Comparison of ENCODE assay signal across 36 cellular contexts in the genomic region with DNA sequence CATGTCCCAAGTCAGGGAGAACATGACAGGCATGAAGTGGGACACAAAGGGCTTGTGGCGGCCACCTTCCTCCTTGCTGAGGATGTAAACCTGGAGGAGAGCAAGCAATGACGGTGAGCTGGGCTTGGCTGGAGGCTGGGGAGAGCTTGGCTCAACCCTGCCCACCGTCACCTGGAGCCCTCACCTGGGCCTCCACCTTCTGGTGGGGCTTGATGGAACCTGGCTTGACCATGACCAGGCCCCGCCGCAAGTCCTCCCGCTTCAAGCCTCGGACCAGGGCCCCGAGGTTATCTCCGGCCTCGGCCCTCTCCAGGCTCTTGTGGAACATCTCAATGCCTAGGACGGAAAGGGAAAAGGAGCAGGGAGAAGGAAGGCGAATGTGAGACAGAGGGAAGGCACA. TPM values are rescaled to one million over a fixed set of nuclear protein-coding genes. Genes with fewer than 3 reads are reported as not detected.
DNase-seq lines count a peak whose midpoint lies in the region; ATAC-seq and TF ChIP-seq lines count a peak whose summit lies in the region.
"Had no signal": no experiment of that assay in that cellular context is flagged by ENCODE, and none has a peak within 500 bp of the region (broad histone marks: within the 10 kb centered on the region; RNA-seq: fewer than 3 reads in every experiment).

No MANE protein-coding gene starts in this region.

- peaks cover 9% of the 10 kb centered on the region; the same call in 1 of the 2 replicates for H3K4me1 ChIP-seq in GM23338 (ENCODE audit: insufficient read depth)

- H3K4me2 ChIP-seq in GM23338: no peak overlapping the region

- DNase-seq in activated naive CD4-positive, alpha-beta T cell treated with anti-CD3 and anti-CD28 coated beads, Interleukin-2, amount 10 ng/mL, durations not matched to agents 7 days and 5 days: no peak
- DNase-seq in activated naive CD4-positive, alpha-beta T cell treated with anti-CD3 and anti-CD28 coated beads, Interleukin-2, amount 50 U/mL, for 16 hours: no peak
- DNase-seq in GM23338 (ENCODE audit: low spot score) (no peak), head of caudate nucleus (no peak), 8988T (no peak), NCI-H187 treated with DMSO at 0.1 percent for 48 hours (lab: John Stamatoyannopoulos, UW) (no peak)
- DNase-seq in central memory CD8-positive, alpha-beta T cell (ENCODE audit: low spot score in 2 of 2): no peak
- DNase-seq in stimulated activated effector memory CD8-positive, alpha-beta T cell treated with anti-CD3 and anti-CD28 coated beads, Interleukin-12 subunit alpha, Interleukin-12 subunit beta, amount 100 ng/mL, for 72 hours (ENCODE audit: low spot score in 2 of 2): no peak
- DNase-seq: activated CD4-positive, alpha-beta T cell treated with anti-CD3 and anti-CD28 coated beads for 48 hours; activated CD8-positive, alpha-beta memory T cell treated with anti-CD3 and anti-CD28 coated beads, Interleukin-2, amount 10 ng/mL, durations not matched to agents 7 days and 5 days; activated naive CD8-positive, alpha-beta T cell treated with anti-CD3 and anti-CD28 coated beads, Interleukin-2, amount 10 ng/mL, durations not matched to agents 7 days and 5 days; AML-193; CD8-positive, alpha-beta T cell; DMS 273 treated with DMSO at 0.1 percent for 48 hours; effector CD8-positive, alpha-beta T cell; EL; immature natural killer cell; NCI-H1092; NCI-H1694 treated with DMSO at 0.1 percent for 48 hours; NCI-H2171 treated with DMSO at 0.1 percent for 48 hours; NCI-H510A; nucleus accumbens; SJCRH30; stimulated activated CD4-positive, alpha-beta T cell treated with anti-CD3 and anti-CD28 coated beads, Interleukin-4, amount 100 ng/mL, for 24 hours; SW 1271; T1000; upper lobe of left lung had no signal

- ATAC-seq in GM23338: no peak
- no peak for ATAC-seq in central memory CD8-positive, alpha-beta T cell (replicated peaks; ENCODE audit: extremely low read depth, poor library complexity, severe bottlenecking)
- ATAC-seq in stimulated activated effector memory CD8-positive, alpha-beta T cell treated with anti-CD3 and anti-CD28 coated beads, Interleukin-12 subunit alpha, Interleukin-12 subunit beta, amount 100 ng/mL, for 72 hours: no peak
- ATAC-seq: activated CD8-positive, alpha-beta memory T cell treated with anti-CD3 and anti-CD28 coated beads, Interleukin-2, amount 10 ng/mL, durations not matched to agents 7 days and 5 days; CD8-positive, alpha-beta T cell; sciatic nerve had no signal

- CTCF ChIA-PET in activated naive CD4-positive, alpha-beta T cell treated with anti-CD3 and anti-CD28 coated beads, Interleukin-2, amount 10 ng/mL, durations not matched to agents 7 days and 5 days (lab: Charles Lee): no interaction called here

- peaks cover 15% of the 10 kb centered on the region for H3K79me2 ChIP-seq in GM23338 (replicated peaks; ENCODE audit: insufficient read depth)

- no peak overlapping the region for H3K4me3 ChIP-seq in GM23338
- H3K4me3 ChIP-seq: ascending aorta, cardiac muscle cell, coronary artery, SJCRH30, suprapubic skin, upper lobe of left lung had no signal

- peak overlapping the region; percentile 90 for H3K4me3 Mint-ChIP-seq in activated naive CD4-positive, alpha-beta T cell treated with anti-CD3 and anti-CD28 coated beads, Interleukin-2, amount 10 ng/mL, durations not matched to agents 7 days and 5 days
- H3K4me3 Mint-ChIP-seq in GM23338: 0 out of 3 replicates have a peak overlapping the region, but pooled peaks have one; percentile 98
- H3K4me3 Mint-ChIP-seq in central memory CD8-positive, alpha-beta T cell: peak overlapping the region; percentile 23
- peak overlapping the region; percentile 98 for H3K4me3 Mint-ChIP-seq in stimulated activated effector memory CD8-positive, alpha-beta T cell treated with anti-CD3 and anti-CD28 coated beads, Interleukin-12 subunit alpha, Interleukin-12 subunit beta, amount 100 ng/mL, for 72 hours

- TF ChIP-seq CTCF in GM23338 (conservative IDR thresholded peaks at IDR 0.05; ENCODE audit: low read depth in 2 of 2): no peak

- H3K9me3 Mint-ChIP-seq in activated naive CD4-positive, alpha-beta T cell treated with anti-CD3 and anti-CD28 coated beads, Interleukin-2, amount 10 ng/mL, durations not matched to agents 7 days and 5 days: no peaks in the 10 kb centered on the region
- H3K9me3 Mint-ChIP-seq in GM23338: no peaks in the 10 kb centered on the region
- no peaks in the 10 kb centered on the region for H3K9me3 Mint-ChIP-seq in central memory CD8-positive, alpha-beta T cell
- no peaks in the 10 kb centered on the region for H3K9me3 Mint-ChIP-seq in stimulated activated effector memory CD8-positive, alpha-beta T cell treated with anti-CD3 and anti-CD28 coated beads, Interleukin-12 subunit alpha, Interleukin-12 subunit beta, amount 100 ng/mL, for 72 hours
- H3K9me3 Mint-ChIP-seq: activated naive CD8-positive, alpha-beta T cell treated with anti-CD3 and anti-CD28 coated beads, Interleukin-2, amount 10 ng/mL, durations not matched to agents 7 days and 5 days; CD8-positive, alpha-beta T cell; IgD-negative memory B cell; immature natural killer cell had no signal

- peaks cover 42% of the 10 kb centered on the region for H3K36me3 Mint-ChIP-seq in activated naive CD4-positive, alpha-beta T cell treated with anti-CD3 and anti-CD28 coated beads, Interleukin-2, amount 10 ng/mL, durations not matched to agents 7 days and 5 days
- peaks cover 59% of the 10 kb centered on the region for H3K36me3 Mint-ChIP-seq in GM23338 (ENCODE audit: low read depth)
- H3K36me3 Mint-ChIP-seq in central memory CD8-positive, alpha-beta T cell (ENCODE audit: insufficient read depth): peaks cover 29% of the 10 kb centered on the region
- H3K36me3 Mint-ChIP-seq in stimulated activated effector memory CD8-positive, alpha-beta T cell treated with anti-CD3 and anti-CD28 coated beads, Interleukin-12 subunit alpha, Interleukin-12 subunit beta, amount 100 ng/mL, for 72 hours: peaks cover 80% of the 10 kb centered on the region

- no peak overlapping the region for H3K27ac ChIP-seq in GM23338 (ENCODE audit: low read depth)
- H3K27ac ChIP-seq: ascending aorta, cardiac muscle cell, coronary artery, epithelial cell of prostate, SJCRH30, suprapubic skin, upper lobe of left lung, VCaP had no signal

- H4K20me1 ChIP-seq in GM23338 (replicated peaks; ENCODE audit: insufficient read depth): peaks cover 7% of the 10 kb centered on the region

- peaks cover 23% of the 10 kb centered on the region for H3K36me3 ChIP-seq in GM23338 (ENCODE audit: insufficient read depth)

- H3K27me3 Mint-ChIP-seq in activated naive CD4-positive, alpha-beta T cell treated with anti-CD3 and anti-CD28 coated beads, Interleukin-2, amount 10 ng/mL, durations not matched to agents 7 days and 5 days: no peaks in the 10 kb centered on the region
- peaks cover 15% of the 10 kb centered on the region for H3K27me3 Mint-ChIP-seq in GM23338 (ENCODE audit: insufficient read depth, low read depth, poor library complexity)
- no peaks in the 10 kb centered on the region for H3K27me3 Mint-ChIP-seq in central memory CD8-positive, alpha-beta T cell
- H3K27me3 Mint-ChIP-seq: activated CD8-positive, alpha-beta memory T cell treated with anti-CD3 and anti-CD28 coated beads, Interleukin-2, amount 10 ng/mL, durations not matched to agents 7 days and 5 days; activated naive CD8-positive, alpha-beta T cell treated with anti-CD3 and anti-CD28 coated beads, Interleukin-2, amount 10 ng/mL, durations not matched to agents 7 days and 5 days; IgD-negative memory B cell; progenitor cell of endocrine pancreas had no signal

- H3K9me2 ChIP-seq in GM23338 (ENCODE audit: insufficient read depth): no peaks in the 10 kb centered on the region

- peaks cover 30% of the 10 kb centered on the region for H3K4me1 Mint-ChIP-seq in activated naive CD4-positive, alpha-beta T cell treated with anti-CD3 and anti-CD28 coated beads, Interleukin-2, amount 10 ng/mL, durations not matched to agents 7 days and 5 days
- H3K4me1 Mint-ChIP-seq in GM23338: peaks cover 10% of the 10 kb centered on the region; the same call in 2 of the 3 replicates
- H3K4me1 Mint-ChIP-seq in central memory CD8-positive, alpha-beta T cell: peaks cover 33% of the 10 kb centered on the region
- peaks cover 34% of the 10 kb centered on the region for H3K4me1 Mint-ChIP-seq in stimulated activated effector memory CD8-positive, alpha-beta T cell treated with anti-CD3 and anti-CD28 coated beads, Interleukin-12 subunit alpha, Interleukin-12 subunit beta, amount 100 ng/mL, for 72 hours

- peaks cover 23% of the 10 kb centered on the region for H3F3A ChIP-seq in GM23338 (replicated peaks; ENCODE audit: low read depth)

- no peak overlapping the region for H2AFZ ChIP-seq in GM23338

- intact Hi-C loops in head of caudate nucleus (cut with DNase I): loop anchor here (10.0 kb wide), 1 partner anchor 101 kb away; no protein-coding TSS in a partner anchor

- H3K27me3 ChIP-seq in GM23338 (ENCODE audit: insufficient read depth): no peaks in the 10 kb centered on the region
- H3K27me3 ChIP-seq: ascending aorta, cardiac muscle cell, SJCRH30, suprapubic skin, upper lobe of left lung had no signal

- peak overlapping the region; percentile 37 for H3K27ac Mint-ChIP-seq in activated naive CD4-positive, alpha-beta T cell treated with anti-CD3 and anti-CD28 coated beads, Interleukin-2, amount 10 ng/mL, durations not matched to agents 7 days and 5 days
- H3K27ac Mint-ChIP-seq in GM23338: no peak overlapping the region
- H3K27ac Mint-ChIP-seq in central memory CD8-positive, alpha-beta T cell (ENCODE audit: low read depth): peak overlapping the region; percentile 93
- no peak overlapping the region for H3K27ac Mint-ChIP-seq in stimulated activated effector memory CD8-positive, alpha-beta T cell treated with anti-CD3 and anti-CD28 coated beads, Interleukin-12 subunit alpha, Interleukin-12 subunit beta, amount 100 ng/mL, for 72 hours
- H3K27ac Mint-ChIP-seq: activated CD8-positive, alpha-beta memory T cell treated with anti-CD3 and anti-CD28 coated beads, Interleukin-2, amount 10 ng/mL, durations not matched to agents 7 days and 5 days; CD8-positive, alpha-beta T cell had no signal

RNA-seq across cellular contexts. Expression of a gene that starts 2.4 kb away (rescaled TPM):
- 162 and 192 TPM in 2 replicates for total RNA-seq in GM23338 (2014; rRNA removed; shearing (Covaris generic))
- polyA plus RNA-seq in GM23338 (2016; fragmentation: Nextera tagmentation; extraction: Ambion mirVana): 246 and 248 TPM in 2 replicates

RNA-seq across cellular contexts. Expression of a gene that starts 19.9 kb away (rescaled TPM):
- 17.2 and 27.5 TPM in 2 replicates for total RNA-seq in GM23338 (2014; rRNA removed; shearing (Covaris generic))
- 12.2 and 13.6 TPM in 2 replicates for polyA plus RNA-seq in GM23338 (2016; fragmentation: Nextera tagmentation; extraction: Ambion mirVana)

RNA-seq across cellular contexts. Expression of a gene that starts 21.0 kb away (rescaled TPM):
- total RNA-seq in GM23338 (2014; rRNA removed; shearing (Covaris generic)): 192 TPM in 2 replicates
- polyA plus RNA-seq in GM23338 (2016; fragmentation: Nextera tagmentation; extraction: Ambion mirVana): 132 and 134 TPM in 2 replicates

RNA-seq across cellular contexts. Expression of a gene that starts 34.5 kb away (rescaled TPM):
- total RNA-seq in GM23338 (2014; rRNA removed; shearing (Covaris generic)): 0.08 and 0.73 TPM in 2 replicates
- 3.2 and 4.0 TPM in 2 replicates for polyA plus RNA-seq in GM23338 (2016; fragmentation: Nextera tagmentation; extraction: Ambion mirVana)
- total RNA-seq: ascending aorta had no signal
- polyA plus RNA-seq: IgD-negative memory B cell had no signal

Comparison
In these comparisons a context has a peak if more than half of its experiments do, and no peak if none do; other contexts are left out.
1. H3K27ac Mint-ChIP-seq: peak in activated naive CD4-positive, alpha-beta T cell treated with anti-CD3 and anti-CD28 coated beads, Interleukin-2, amount 10 ng/mL, durations not matched to agents 7 days and 5 days (single experiment) and central memory CD8-positive, alpha-beta T cell (single experiment); none in GM23338 (single experiment) and stimulated activated effector memory CD8-positive, alpha-beta T cell treated with anti-CD3 and anti-CD28 coated beads, Interleukin-12 subunit alpha, Interleukin-12 subunit beta, amount 100 ng/mL, for 72 hours (single experiment).
2. H3K4me3 Mint-ChIP-seq: peak in every context shown above with its lines; median percentile 98 in GM23338; 98 in stimulated activated effector memory CD8-positive, alpha-beta T cell treated with anti-CD3 and anti-CD28 coated beads, Interleukin-12 subunit alpha, Interleukin-12 subunit beta, amount 100 ng/mL, for 72 hours; 90 in activated naive CD4-positive, alpha-beta T cell treated with anti-CD3 and anti-CD28 coated beads, Interleukin-2, amount 10 ng/mL, durations not matched to agents 7 days and 5 days; 23 in central memory CD8-positive, alpha-beta T cell.